Comparison of ENCODE assay signal across 8 cellular contexts in the genomic region with DNA sequence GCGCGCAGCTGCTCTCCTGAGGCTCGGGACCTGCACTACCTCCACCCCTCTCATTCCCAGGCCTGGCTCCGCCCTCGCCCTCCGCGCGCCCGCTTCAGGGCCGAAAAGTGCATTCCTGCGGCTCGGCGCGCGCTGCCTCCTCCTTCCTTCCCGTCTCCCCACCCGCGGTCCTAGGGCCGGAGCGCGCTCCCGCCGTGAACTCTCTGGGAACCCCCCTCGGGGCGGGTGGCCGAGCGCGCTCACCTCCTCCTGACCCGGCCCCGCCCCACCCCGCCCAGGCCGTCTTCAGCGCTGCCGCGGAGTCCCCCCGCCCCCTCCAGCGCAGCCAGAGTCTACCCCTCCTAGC. TPM values are rescaled to one million over a fixed set of nuclear protein-coding genes. Genes with fewer than 3 reads are reported as not detected.
DNase-seq lines count a peak whose midpoint lies in the region; ATAC-seq lines count a peak whose summit lies in the region.

No MANE protein-coding gene starts in this region.

- DNase-seq in COLO829 (ENCODE audit: low spot score) (peak; percentile 95), HuH-7.5 (ENCODE audit: low spot score) (peak; percentile 99), RPMI8226 (peak; percentile 98), fibroblast of gingiva (ENCODE audit: low read depth) (peak; percentile 93), naive B cell (peak; percentile 71)
- peak; percentile 84 for DNase-seq in activated T-helper 2 cell treated with anti-CD3 and anti-CD28 coated beads, Interferon-gamma antibody, Interleukin-2, Interleukin-4, amounts not matched to agents 10 μg/mL and 5 μg/mL and 100 μg/mL, durations not matched to agents 14 hours and 24 hours and 36 hours (ENCODE audit: low spot score)
- peak; percentile 82 for DNase-seq in stimulated activated naive B cell treated with anti-CD40 and anti-IgM and Interleukin-4, amounts not matched to agents 10 μg/mL and 1 μg/mL and 100 μg/mL, for 72 hours

- H3K27me3 Mint-ChIP-seq in activated T-helper 2 cell treated with anti-CD3 and anti-CD28 coated beads, Interferon-gamma antibody, Interleukin-2, Interleukin-4, amounts not matched to agents 10 μg/mL and 5 μg/mL and 100 μg/mL, durations not matched to agents 14 hours and 24 hours and 36 hours (ENCODE audit: low read depth), result no peaks in the 10 kb centered on the region
- peaks cover 0 to 8% (median 0%) of the 10 kb centered on the region in 3 donors for H3K27me3 Mint-ChIP-seq in naive B cell
- H3K27me3 Mint-ChIP-seq in stimulated activated naive B cell treated with anti-CD40 and anti-IgM and Interleukin-4, amounts not matched to agents 10 μg/mL and 1 μg/mL and 100 μg/mL, for 72 hours, result no peaks in the 10 kb centered on the region

- H3K27ac Mint-ChIP-seq in activated T-helper 2 cell treated with anti-CD3 and anti-CD28 coated beads, Interferon-gamma antibody, Interleukin-2, Interleukin-4, amounts not matched to agents 10 μg/mL and 5 μg/mL and 100 μg/mL, durations not matched to agents 14 hours and 24 hours and 36 hours, result peak overlapping the region; percentile 99
- peak overlapping the region; percentile 86 to 98 (median 94) for H3K27ac Mint-ChIP-seq in naive B cell
- H3K27ac Mint-ChIP-seq in stimulated activated naive B cell treated with anti-CD40 and anti-IgM and Interleukin-4, amounts not matched to agents 10 μg/mL and 1 μg/mL and 100 μg/mL, for 72 hours, result peak overlapping the region; percentile 94

- intact Hi-C loops in activated T-helper 2 cell treated with anti-CD3 and anti-CD28 coated beads, Interferon-gamma antibody, Interleukin-2, Interleukin-4, amounts not matched to agents 10 μg/mL and 5 μg/mL and 100 μg/mL, durations not matched to agents 14 hours and 24 hours and 36 hours (cut with micrococcal nuclease), result loop anchor here (1.0 to 2.0 kb wide), 7 partner anchors 11 to 158 kb away; a partner anchor contains a TSS

- H3K4me1 Mint-ChIP-seq in activated T-helper 2 cell treated with anti-CD3 and anti-CD28 coated beads, Interferon-gamma antibody, Interleukin-2, Interleukin-4, amounts not matched to agents 10 μg/mL and 5 μg/mL and 100 μg/mL, durations not matched to agents 14 hours and 24 hours and 36 hours (ENCODE audit: low read depth), result peaks cover 71% of the 10 kb centered on the region
- H3K4me1 Mint-ChIP-seq in naive B cell, result peaks cover 55 to 67% (median 58%) of the 10 kb centered on the region in 3 donors
- H3K4me1 Mint-ChIP-seq in stimulated activated naive B cell treated with anti-CD40 and anti-IgM and Interleukin-4, amounts not matched to agents 10 μg/mL and 1 μg/mL and 100 μg/mL, for 72 hours, result peaks cover 60 to 78% of the 10 kb centered on the region in 2 donors

- H3K9me3 Mint-ChIP-seq in activated T-helper 2 cell treated with anti-CD3 and anti-CD28 coated beads, Interferon-gamma antibody, Interleukin-2, Interleukin-4, amounts not matched to agents 10 μg/mL and 5 μg/mL and 100 μg/mL, durations not matched to agents 14 hours and 24 hours and 36 hours, result no peaks in the 10 kb centered on the region
- no peaks in the 10 kb centered on the region for H3K9me3 Mint-ChIP-seq in naive B cell
- no peaks in the 10 kb centered on the region for H3K9me3 Mint-ChIP-seq in stimulated activated naive B cell treated with anti-CD40 and anti-IgM and Interleukin-4, amounts not matched to agents 10 μg/mL and 1 μg/mL and 100 μg/mL, for 72 hours

- peak overlapping the region; percentile 96 for H3K4me3 Mint-ChIP-seq in activated T-helper 2 cell treated with anti-CD3 and anti-CD28 coated beads, Interferon-gamma antibody, Interleukin-2, Interleukin-4, amounts not matched to agents 10 μg/mL and 5 μg/mL and 100 μg/mL, durations not matched to agents 14 hours and 24 hours and 36 hours (ENCODE audit: low read depth)
- peak overlapping the region; percentile 90 to 99 (median 96) for H3K4me3 Mint-ChIP-seq in naive B cell
- peak overlapping the region; percentile 81 to 91 for H3K4me3 Mint-ChIP-seq in stimulated activated naive B cell treated with anti-CD40 and anti-IgM and Interleukin-4, amounts not matched to agents 10 μg/mL and 1 μg/mL and 100 μg/mL, for 72 hours

- H3K36me3 Mint-ChIP-seq in activated T-helper 2 cell treated with anti-CD3 and anti-CD28 coated beads, Interferon-gamma antibody, Interleukin-2, Interleukin-4, amounts not matched to agents 10 μg/mL and 5 μg/mL and 100 μg/mL, durations not matched to agents 14 hours and 24 hours and 36 hours (ENCODE audit: low read depth), result peaks cover 23% of the 10 kb centered on the region
- no peaks in the 10 kb centered on the region for H3K36me3 Mint-ChIP-seq in naive B cell
- peaks cover 7 to 29% of the 10 kb centered on the region in 2 donors for H3K36me3 Mint-ChIP-seq in stimulated activated naive B cell treated with anti-CD40 and anti-IgM and Interleukin-4, amounts not matched to agents 10 μg/mL and 1 μg/mL and 100 μg/mL, for 72 hours

- ATAC-seq in GM21447 (IDR thresholded peaks at IDR 0.05; ENCODE audit: unreplicated experiment), result peak; percentile 54
- ATAC-seq in naive B cell (ENCODE audit: low read depth in 2 of 2), result peak; percentile 76 to 79
- peak; percentile 71 for ATAC-seq in stimulated activated naive B cell treated with anti-CD40 and anti-IgM and Interleukin-4, amounts not matched to agents 10 μg/mL and 1 μg/mL and 100 μg/mL, for 72 hours (replicated peaks)

RNA-seq across cellular contexts. Expression of a gene that starts 11.2 kb away (rescaled TPM):
- 38.5 and 40.1 TPM in 2 replicates for total RNA-seq in activated T-helper 2 cell treated with anti-CD3 and anti-CD28 coated beads, Interferon-gamma antibody, Interleukin-2, Interleukin-4, amounts not matched to agents 10 μg/mL and 5 μg/mL and 100 μg/mL, durations not matched to agents 14 hours and 24 hours and 36 hours
- polyA plus RNA-seq in naive B cell (ENCODE audit: low read depth in 6 of 6), result 1 to 10 TPM in 2 of 6 donors, under 1 TPM in 2, not detected in 2; 0.78 to 2.2 (median 1.3) TPM

RNA-seq across cellular contexts. Expression of a gene that starts 13.8 kb away (rescaled TPM):
- total RNA-seq in activated T-helper 2 cell treated with anti-CD3 and anti-CD28 coated beads, Interferon-gamma antibody, Interleukin-2, Interleukin-4, amounts not matched to agents 10 μg/mL and 5 μg/mL and 100 μg/mL, durations not matched to agents 14 hours and 24 hours and 36 hours, result 200 and 208 TPM in 2 replicates
- polyA plus RNA-seq in naive B cell (ENCODE audit: low read depth in 6 of 6), result 100 to 1,000 TPM in 1 of 6 donors, 10 to 100 TPM in 5; 63.2 to 174 (median 96.4) TPM

RNA-seq across cellular contexts. Expression of a gene that starts 40.1 kb away (rescaled TPM):
- 20.2 TPM in 2 replicates for total RNA-seq in activated T-helper 2 cell treated with anti-CD3 and anti-CD28 coated beads, Interferon-gamma antibody, Interleukin-2, Interleukin-4, amounts not matched to agents 10 μg/mL and 5 μg/mL and 100 μg/mL, durations not matched to agents 14 hours and 24 hours and 36 hours
- 1 to 10 TPM in 4 of 6 donors, under 1 TPM in 2; 0.19 to 1.8 (median 1.1) TPM for polyA plus RNA-seq in naive B cell (ENCODE audit: low read depth in 6 of 6)

RNA-seq across cellular contexts. Expression of a gene that starts 40.3 kb away (rescaled TPM):
- 44.9 and 45.5 TPM in 2 replicates for total RNA-seq in activated T-helper 2 cell treated with anti-CD3 and anti-CD28 coated beads, Interferon-gamma antibody, Interleukin-2, Interleukin-4, amounts not matched to agents 10 μg/mL and 5 μg/mL and 100 μg/mL, durations not matched to agents 14 hours and 24 hours and 36 hours
- 1 to 10 TPM; 1.8 to 6.0 (median 4.2) TPM for polyA plus RNA-seq in naive B cell (ENCODE audit: low read depth in 6 of 6)

RNA-seq across cellular contexts. Expression of a gene that starts 47.3 kb away (rescaled TPM):
- 72.6 and 75.3 TPM in 2 replicates for total RNA-seq in activated T-helper 2 cell treated with anti-CD3 and anti-CD28 coated beads, Interferon-gamma antibody, Interleukin-2, Interleukin-4, amounts not matched to agents 10 μg/mL and 5 μg/mL and 100 μg/mL, durations not matched to agents 14 hours and 24 hours and 36 hours
- under 1 TPM in 3 of 6 donors, not detected in 3; 0.12 to 0.40 (median 0.23) TPM for polyA plus RNA-seq in naive B cell (ENCODE audit: low read depth in 6 of 6)

Comparison
In these comparisons a context has a peak if more than half of its experiments do, and no peak if none do; other contexts are left out.
1. Peak in every context shown above with its lines: DNase-seq and ATAC-seq.